ENCODE assay signal across 3 cellular contexts in genomic region chr3:124411729-124412128, GRCh38.
A peak's percentile ranks its signal among the peaks of the same experiment; 100 is the strongest.
TF ChIP-seq lines count a peak whose summit lies in the region.

No MANE protein-coding gene starts in this region.

TF ChIP-seq in A549, 52 proteins besides CTCF, POLR2A, EP300 and RAD21:
- TF ChIP-seq TP53 (CRISPR knock-in tag; IDR thresholded peaks at IDR 0.05) (no peak), MAFK (IDR thresholded peaks at IDR 0.05; ENCODE audit: partially characterized antibody) (peak; percentile 79)
TF ChIP-seq in A549: peak in this region for 1.

TF ChIP-seq in IMR-90, 13 proteins besides CTCF, POLR2A, EP300 and RAD21:
- TF ChIP-seq MXI1 (IDR thresholded peaks at IDR 0.05; ENCODE audit: borderline replicate concordance, low read depth, low read length) (no peak), MAFK (IDR thresholded peaks at IDR 0.05; ENCODE audit: low read depth, low read length) (peak; percentile 94), NFE2L2 (IDR thresholded peaks at IDR 0.05; ENCODE audit: low read depth, low read length) (no peak)
TF ChIP-seq in IMR-90: peak in this region for 1.

TF ChIP-seq in H1, 55 proteins besides CTCF, POLR2A, EP300 and RAD21:
- TF ChIP-seq MAFK (IDR thresholded peaks at IDR 0.05; ENCODE audit: low read depth, low read length): 0 out of 2 replicates have a peak, but pooled peaks have one; percentile 39
- TF ChIP-seq, protein P1, sequence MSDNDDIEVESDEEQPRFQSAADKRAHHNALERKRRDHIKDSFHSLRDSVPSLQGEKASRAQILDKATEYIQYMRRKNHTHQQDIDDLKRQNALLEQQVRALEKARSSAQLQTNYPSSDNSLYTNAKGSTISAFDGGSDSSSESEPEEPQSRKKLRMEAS (IDR thresholded peaks at IDR 0.05): no peak
